ENCODE assay signal across 13 cellular contexts in genomic region chr2:183242937-183243336, GRCh38.
DNase-seq lines count a peak whose midpoint lies in the region; ATAC-seq, FAIRE-seq and TF ChIP-seq lines count a peak whose summit lies in the region.
"Had no signal": no experiment of that assay in that cellular context is flagged by ENCODE, and none has a peak within 500 bp of the region (broad histone marks: within the 10 kb centered on the region; RNA-seq: fewer than 3 reads in every experiment).

No MANE protein-coding gene starts in this region.

- no peaks in the 10 kb centered on the region for H3K27me3 Mint-ChIP-seq in CD4-positive, alpha-beta T cell

- H3K4me1 ChIP-seq in endocrine pancreas (ENCODE audit: control insufficient read depth, insufficient read depth, low read length) = peaks cover 37% of the 10 kb centered on the region
- H3K4me1 ChIP-seq: A549 had no signal

- no peaks in the 10 kb centered on the region for H3K9me3 ChIP-seq in endocrine pancreas (ENCODE audit: control insufficient read depth, low read length)
- H3K9me3 ChIP-seq in CD4-positive, alpha-beta T cell (ENCODE audit: control insufficient read depth, low read length) = no peaks in the 10 kb centered on the region
- H3K9me3 ChIP-seq: A549, neutrophil had no signal

- no peaks in the 10 kb centered on the region for H3K4me1 Mint-ChIP-seq in CD4-positive, alpha-beta T cell (ENCODE audit: low read depth)

- no peak overlapping the region for H3K27ac Mint-ChIP-seq in CD4-positive, alpha-beta T cell

- POLR2A ChIA-PET in CD4-positive, alpha-beta T cell (lab: Charles Lee) = no interaction called here

- no peak overlapping the region for H3K4me3 Mint-ChIP-seq in CD4-positive, alpha-beta T cell

- no peaks in the 10 kb centered on the region for H3K36me3 Mint-ChIP-seq in CD4-positive, alpha-beta T cell (ENCODE audit: low read depth)

- no peaks in the 10 kb centered on the region for H3K36me3 ChIP-seq in endocrine pancreas (ENCODE audit: control insufficient read depth, insufficient read depth, low read length)
- H3K36me3 ChIP-seq: neutrophil had no signal

- ATAC-seq in Right ventricle myocardium superior (ENCODE audit: poor library complexity) = peak; percentile 51
- no peak for ATAC-seq in Right ventricle myocardium inferior
- no peak for ATAC-seq in HG03460 (IDR thresholded peaks at IDR 0.05; ENCODE audit: unreplicated experiment)
- ATAC-seq in CD4-positive, alpha-beta T cell (ENCODE audit: poor library complexity) = no peak
- ATAC-seq: A549 had no signal

- H3K9ac ChIP-seq in endocrine pancreas (ENCODE audit: control insufficient read depth, insufficient read depth, low read length) = no peak overlapping the region

- no peaks in the 10 kb centered on the region for H3K9me3 Mint-ChIP-seq in CD4-positive, alpha-beta T cell

- H3K4me3 ChIP-seq in endocrine pancreas (ENCODE audit: control insufficient read depth, insufficient read depth, low read length) = peak overlapping the region; percentile 24
- H3K4me3 ChIP-seq: A549 had no signal

- H3K27me3 ChIP-seq in endocrine pancreas (ENCODE audit: control insufficient read depth, insufficient read depth, low read length) = no peaks in the 10 kb centered on the region
- no peaks in the 10 kb centered on the region for H3K27me3 ChIP-seq in CD4-positive, alpha-beta T cell (ENCODE audit: control insufficient read depth, insufficient read depth, low read length)
- H3K27me3 ChIP-seq: neutrophil had no signal

- CTCF ChIA-PET in CD4-positive, alpha-beta T cell (lab: Charles Lee) = no interaction called here

- H3K27ac ChIP-seq in CD4-positive, alpha-beta T cell (ENCODE audit: low read depth, low read length) = no peak overlapping the region
- H3K27ac ChIP-seq: A549, neutrophil had no signal

- TF ChIP-seq CTCF in CD4-positive, alpha-beta T cell (IDR thresholded peaks at IDR 0.05) = no peak

- no peak for FAIRE-seq in urothelium cell line (lab: Jason Lieb, UNC)
- FAIRE-seq: A549, TTC549 had no signal

- no peak for DNase-seq in Right ventricle myocardium superior
- DNase-seq in Right ventricle myocardium inferior (ENCODE audit: missing footprints) = no peak
- peak; percentile 64 for DNase-seq in NCI-H510A (lab: John Stamatoyannopoulos, UW)
- DNase-seq in urothelium cell line (ENCODE audit: low spot score) = peak; percentile 9
- DNase-seq in cerebellar nuclear complex (lab: John Stamatoyannopoulos, UW) = no peak
- DNase-seq in CD4-positive, alpha-beta T cell = no peak
- DNase-seq: activated CD8-positive, alpha-beta memory T cell treated with anti-CD3 and anti-CD28 coated beads, Interleukin-2, amount 50 U/mL, for 4 hours; anterior cingulate cortex had no signal

- intact Hi-C loops in Right ventricle myocardium superior (cut with DNase I) = no loop called here
- intact Hi-C loops in Right ventricle myocardium inferior (cut with DNase I) = no loop called here
- intact Hi-C loops in CD4-positive, alpha-beta T cell (cut with DNase I, micrococcal nuclease) = no loop called here

Comparison
In these comparisons a context has a peak if more than half of its experiments do, and no peak if none do; other contexts are left out.
1. DNase-seq: peak in NCI-H510A (single experiment) and urothelium cell line (single experiment); none in Right ventricle myocardium superior (single experiment), Right ventricle myocardium inferior (single experiment), cerebellar nuclear complex (0 of 2) and CD4-positive, alpha-beta T cell (0 of 10).